Comparison of ENCODE assay signal across 18 cellular contexts in genomic region chr13:100273576-100273975, GRCh38.
"Had no signal": no experiment of that assay in that cellular context is flagged by ENCODE, and none has a peak within 500 bp of the region (broad histone marks: within the 10 kb centered on the region; RNA-seq: fewer than 3 reads in every experiment).

No MANE protein-coding gene starts in this region.

- FAIRE-seq: astrocyte, small intestine had no signal

- H3K4me1 ChIP-seq: gastroesophageal sphincter, left lung had no signal

- H3K9me3 ChIP-seq: gastroesophageal sphincter, left lung, tibial nerve had no signal

- H3K4me3 ChIP-seq: dorsolateral prefrontal cortex, gastroesophageal sphincter, left lung, tibial nerve had no signal

- DNase-seq: activated CD4-positive, alpha-beta memory T cell treated with anti-CD3 and anti-CD28 coated beads, Interleukin-2, amount 10 ng/mL, durations not matched to agents 7 days and 5 days; activated CD4-positive, alpha-beta T cell treated with anti-CD3 and anti-CD28 coated beads for 36 hours; activated effector memory CD4-positive, alpha-beta T cell treated with Interleukin-2 at 50 U/mL for 16 hours; activated naive CD4-positive, alpha-beta T cell treated with anti-CD3 and anti-CD28 coated beads, Interleukin-2, amount 50 U/mL, for 16 hours; activated T-cell treated with anti-CD3 and anti-CD28 coated beads, Interleukin-2, amount 50 U/mL, for 24 hours; dorsolateral prefrontal cortex; endodermal cell; islet precursor cell; left lung; nephron progenitor cell; occipital lobe; small intestine; stimulated activated CD4-positive, alpha-beta T cell treated with anti-CD3 and anti-CD28 coated beads, Interleukin-4, amount 100 ng/mL, for 24 hours; stimulated activated naive CD4-positive, alpha-beta T cell; substantia nigra had no signal

- ATAC-seq: activated CD4-positive, alpha-beta T cell treated with anti-CD3 and anti-CD28 coated beads for 36 hours; gastroesophageal sphincter; left lung had no signal
